ENCODE assay signal across 2 cellular contexts in the genomic region with DNA sequence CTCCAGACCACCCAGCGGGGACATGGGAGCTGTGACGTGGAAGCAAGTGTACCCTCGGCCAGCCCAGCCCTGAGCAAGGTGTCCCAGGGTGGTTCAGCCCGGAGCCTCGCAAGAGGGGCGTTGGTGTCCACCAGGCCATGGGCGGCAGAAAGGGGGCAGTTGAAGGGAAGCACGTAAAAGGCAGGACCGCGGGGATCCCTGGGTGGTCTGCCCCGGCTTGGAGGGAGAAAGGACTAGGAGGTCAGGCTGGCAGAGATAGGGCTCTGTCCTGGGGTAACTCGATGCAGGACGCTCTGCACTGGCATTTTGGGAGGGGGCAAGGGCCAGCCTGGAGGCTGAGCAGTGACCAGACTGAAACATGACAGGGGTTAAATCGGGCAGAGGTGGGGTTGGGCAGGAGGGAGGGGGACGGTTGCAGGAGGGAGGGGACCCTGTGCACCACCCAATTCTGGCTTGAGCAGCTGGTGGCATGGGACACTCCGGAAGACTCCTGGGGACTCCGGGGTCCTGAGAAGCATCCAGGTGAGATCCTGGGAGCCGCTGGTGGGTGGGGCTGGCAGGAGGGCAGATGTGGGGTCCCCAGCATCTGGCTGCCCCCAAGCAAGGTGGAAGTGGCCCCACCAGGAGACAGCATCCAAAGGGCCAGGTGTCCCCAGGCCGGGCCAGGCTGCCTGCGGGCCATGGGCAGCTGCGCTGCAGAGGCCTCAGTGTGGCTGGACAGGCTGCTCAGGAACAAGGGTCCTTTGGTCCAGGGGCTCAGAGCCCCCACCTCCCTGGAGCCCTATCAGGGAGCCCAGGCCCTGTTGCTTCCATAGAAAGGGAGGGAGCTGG.
TF ChIP-seq lines count a peak whose summit lies in the region.

No MANE protein-coding gene starts in this region.

TF ChIP-seq in H1, 55 proteins besides CTCF, POLR2A, EP300 and RAD21:
- TF ChIP-seq, protein P1, sequence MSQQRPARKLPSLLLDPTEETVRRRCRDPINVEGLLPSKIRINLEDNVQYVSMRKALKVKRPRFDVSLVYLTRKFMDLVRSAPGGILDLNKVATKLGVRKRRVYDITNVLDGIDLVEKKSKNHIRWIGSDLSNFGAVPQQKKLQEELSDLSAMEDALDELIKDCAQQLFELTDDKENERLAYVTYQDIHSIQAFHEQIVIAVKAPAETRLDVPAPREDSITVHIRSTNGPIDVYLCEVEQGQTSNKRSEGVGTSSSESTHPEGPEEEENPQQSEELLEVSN (IDR thresholded peaks at IDR 0.05) = no peak
- TF ChIP-seq BACH1 (IDR thresholded peaks at IDR 0.05; ENCODE audit: low read length) (no peak), YY1 (IDR thresholded peaks at IDR 0.05; ENCODE audit: low read depth, low read length) (no peak), NANOG (IDR thresholded peaks at IDR 0.05; ENCODE audit: insufficient read depth, low read depth, low read length, poor library complexity, severe bottlenecking) (no peak), RXRA (IDR thresholded peaks at IDR 0.05; ENCODE audit: insufficient read depth, low read depth, low read length) (no peak), SIRT6 (IDR thresholded peaks at IDR 0.05; ENCODE audit: low read length) (no peak), JUN (IDR thresholded peaks at IDR 0.05; ENCODE audit: low read depth, low read length) (no peak), GTF2F1 (IDR thresholded peaks at IDR 0.05; ENCODE audit: borderline replicate concordance, low read depth, low read length) (no peak), BRCA1 (IDR thresholded peaks at IDR 0.05; ENCODE audit: low read depth, low read length) (no peak), ASH2L (IDR thresholded peaks at IDR 0.05; ENCODE audit: low read length) (no peak), CHD2 (IDR thresholded peaks at IDR 0.05; ENCODE audit: low read length) (no peak), SP2 (IDR thresholded peaks at IDR 0.05; ENCODE audit: low read length) (no peak), KDM5A (IDR thresholded peaks at IDR 0.05; ENCODE audit: low read length) (no peak), RNF2 (IDR thresholded peaks at IDR 0.05; ENCODE audit: borderline replicate concordance, low read depth, low read length, missing control alignments, poor library complexity, severe bottlenecking) (no peak), ZNF274 (IDR thresholded peaks at IDR 0.05; ENCODE audit: borderline replicate concordance, extremely low read depth, low read length) (no peak), POLR2AphosphoS5 (IDR thresholded peaks at IDR 0.05; ENCODE audit: low read depth, low read length) (no peak), SRF (IDR thresholded peaks at IDR 0.05; ENCODE audit: low read depth, low read length) (no peak), JUND (IDR thresholded peaks at IDR 0.05; ENCODE audit: low read length) (no peak)
- TF ChIP-seq, protein P2, sequence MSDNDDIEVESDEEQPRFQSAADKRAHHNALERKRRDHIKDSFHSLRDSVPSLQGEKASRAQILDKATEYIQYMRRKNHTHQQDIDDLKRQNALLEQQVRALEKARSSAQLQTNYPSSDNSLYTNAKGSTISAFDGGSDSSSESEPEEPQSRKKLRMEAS (IDR thresholded peaks at IDR 0.05) = no peak

TF ChIP-seq in GM12891, 5 proteins besides CTCF, POLR2A, EP300 and RAD21:
- TF ChIP-seq POLR2AphosphoS5 (IDR thresholded peaks at IDR 0.05; ENCODE audit: low read depth, low read length) (no peak), SPI1 (IDR thresholded peaks at IDR 0.05; ENCODE audit: low read depth, low read length) (no peak), TAF1 (IDR thresholded peaks at IDR 0.05; ENCODE audit: low read depth, low read length) (no peak), PAX5 (IDR thresholded peaks at IDR 0.05; ENCODE audit: insufficient read depth, low read length, severe bottlenecking) (no peak), POU2F2 (IDR thresholded peaks at IDR 0.05; ENCODE audit: low read depth, low read length) (no peak)
